In genomic region chr17:40295471-40296457, GRCh38 we compare ENCODE assay signal across 24 cellular contexts. TPM values are rescaled to one million over a fixed set of nuclear protein-coding genes. Genes with fewer than 3 reads are reported as not detected.
DNase-seq lines count a peak whose midpoint lies in the region; ATAC-seq and TF ChIP-seq lines count a peak whose summit lies in the region.
"Had no signal": no experiment of that assay in that cellular context is flagged by ENCODE, and none has a peak within 500 bp of the region (broad histone marks: within the 10 kb centered on the region; RNA-seq: fewer than 3 reads in every experiment).

No MANE protein-coding gene starts in this region.

- H3K36me3 Mint-ChIP-seq in activated T-cell treated with anti-CD3 and anti-CD28 coated beads, Interleukin-2, amount 50 U/mL, for 72 hours (ENCODE audit: insufficient read depth in 2 of 2) = peaks cover 21 to 65% of the 10 kb centered on the region in 2 donors
- H3K36me3 Mint-ChIP-seq in endodermal cell (ENCODE audit: low read depth) = peaks cover 67% of the 10 kb centered on the region
- H3K36me3 Mint-ChIP-seq: naive thymus-derived CD8-positive, alpha-beta T cell had no signal

- ATAC-seq in activated T-cell treated with anti-CD3 and anti-CD28 coated beads, Interleukin-2, amount 50 U/mL, for 72 hours (replicated peaks in 1 of 2) = peak; percentile 83 to 86
- peak; percentile 87 for ATAC-seq in stimulated activated naive CD8-positive, alpha-beta T cell treated with anti-CD3 and anti-CD28 coated beads, Interleukin-15, Interleukin-2, amounts not matched to agents 100 U/mL and 50 U/mL, for 24 hours
- ATAC-seq in HG02870 (IDR thresholded peaks at IDR 0.05; ENCODE audit: unreplicated experiment) = no peak
- ATAC-seq: naive thymus-derived CD8-positive, alpha-beta T cell; T-cell had no signal

- no peak overlapping the region for H3K4me3 ChIP-seq in endodermal cell (ENCODE audit: low read length)
- H3K4me3 ChIP-seq: stomach, uterus had no signal

- H3K9me3 Mint-ChIP-seq in activated T-cell treated with anti-CD3 and anti-CD28 coated beads, Interleukin-2, amount 50 U/mL, for 72 hours = no peaks in the 10 kb centered on the region
- H3K9me3 Mint-ChIP-seq in endodermal cell = no peaks in the 10 kb centered on the region
- H3K9me3 Mint-ChIP-seq: CD4-positive, alpha-beta T cell; naive thymus-derived CD8-positive, alpha-beta T cell; T-cell had no signal

- no peaks in the 10 kb centered on the region for H3K27me3 ChIP-seq in endodermal cell (ENCODE audit: control insufficient read depth, insufficient read depth, low read length, poor library complexity, severe bottlenecking)
- H3K27me3 ChIP-seq: stomach, uterus had no signal

- no peak overlapping the region for H3K27ac ChIP-seq in endodermal cell (ENCODE audit: low read depth, low read length)
- H3K27ac ChIP-seq: stomach, uterus, WERI-Rb-1 had no signal

- no peaks in the 10 kb centered on the region for H3K4me1 ChIP-seq in endodermal cell (ENCODE audit: control insufficient read depth, insufficient read depth, low read length)
- H3K4me1 ChIP-seq: stomach, uterus had no signal

- no peak overlapping the region for H3K9ac ChIP-seq in endodermal cell (ENCODE audit: extremely low read depth, low read length, poor library complexity, severe bottlenecking)

- peak overlapping the region; percentile 47 to 59 for H3K4me3 Mint-ChIP-seq in activated T-cell treated with anti-CD3 and anti-CD28 coated beads, Interleukin-2, amount 50 U/mL, for 72 hours
- peak overlapping the region; percentile 21 for H3K4me3 Mint-ChIP-seq in endodermal cell
- H3K4me3 Mint-ChIP-seq: activated naive CD8-positive, alpha-beta T cell; CD4-positive, alpha-beta T cell; naive thymus-derived CD8-positive, alpha-beta T cell; T-cell had no signal

- DNase-seq in activated T-cell treated with anti-CD3 and anti-CD28 coated beads, Interleukin-2, amount 50 U/mL, for 72 hours = no peak
- no peak for DNase-seq in activated T-cell treated with anti-CD3 and anti-CD28 coated beads for 4 hours
- DNase-seq in NCI-H146 (lab: John Stamatoyannopoulos, UW) = peak; percentile 78
- peak; percentile 84 for DNase-seq in endodermal cell
- no peak for DNase-seq in stimulated activated naive CD8-positive, alpha-beta T cell treated with anti-CD3 and anti-CD28 coated beads, Interleukin-15, Interleukin-2, amounts not matched to agents 100 U/mL and 50 U/mL, for 24 hours
- DNase-seq in DMS79 treated with DMSO at 0.1 percent for 48 hours (lab: John Stamatoyannopoulos, UW) = no peak
- DNase-seq in NCI-H2196 treated with DMSO at 0.1 percent for 48 hours (lab: John Stamatoyannopoulos, UW; ENCODE audit: unreplicated experiment) = no peak
- DNase-seq: CD4-positive, alpha-beta T cell; DMS53; effector CD4-positive, alpha-beta T cell; GOT3; head of caudate nucleus; islet precursor cell; Karpas-422; mammary epithelial cell; naive thymus-derived CD8-positive, alpha-beta T cell; NCI-H1105 treated with DMSO at 0.1 percent for 48 hours; NCI-H345; stomach; T-cell; uterus; WERI-Rb-1 had no signal

- H3K9me3 ChIP-seq in endodermal cell (ENCODE audit: control insufficient read depth, low read length) = no peaks in the 10 kb centered on the region
- H3K9me3 ChIP-seq: stomach, uterus had no signal

- H3K36me3 ChIP-seq in endodermal cell (ENCODE audit: control insufficient read depth, insufficient read depth, low read length) = peaks cover 90% of the 10 kb centered on the region
- H3K36me3 ChIP-seq: stomach, uterus had no signal

- peaks cover 26% of the 10 kb centered on the region for H3K4me1 Mint-ChIP-seq in activated T-cell treated with anti-CD3 and anti-CD28 coated beads, Interleukin-2, amount 50 U/mL, for 72 hours (ENCODE audit: low read depth)
- H3K4me1 Mint-ChIP-seq in endodermal cell = peaks cover 17% of the 10 kb centered on the region
- H3K4me1 Mint-ChIP-seq: naive thymus-derived CD8-positive, alpha-beta T cell; T-cell had no signal

- TF ChIP-seq CTCF in endodermal cell (conservative IDR thresholded peaks at IDR 0.05) = no peak

- peak overlapping the region; percentile 9 for H3K27ac Mint-ChIP-seq in activated T-cell treated with anti-CD3 and anti-CD28 coated beads, Interleukin-2, amount 50 U/mL, for 72 hours
- peak overlapping the region; percentile 63 for H3K27ac Mint-ChIP-seq in endodermal cell
- H3K27ac Mint-ChIP-seq: activated naive CD8-positive, alpha-beta T cell; CD4-positive, alpha-beta T cell; naive thymus-derived CD8-positive, alpha-beta T cell; T-cell had no signal

- 61 to 79% methylated on average over 2 to 5 of the region's 5 CpGs for WGBS in endodermal cell (ENCODE audit: insufficient coverage in 1 of 2, insufficient read length in 1 of 2), 2 experiments

- H3K27me3 Mint-ChIP-seq in activated T-cell treated with anti-CD3 and anti-CD28 coated beads, Interleukin-2, amount 50 U/mL, for 72 hours (ENCODE audit: low read depth) = no peaks in the 10 kb centered on the region
- no peaks in the 10 kb centered on the region for H3K27me3 Mint-ChIP-seq in endodermal cell (ENCODE audit: insufficient read depth)
- H3K27me3 Mint-ChIP-seq: activated naive CD8-positive, alpha-beta T cell; CD4-positive, alpha-beta T cell; naive thymus-derived CD8-positive, alpha-beta T cell; T-cell had no signal

RNA-seq across cellular contexts. Expression of gene CDC6, which starts 8.1 kb away (rescaled TPM):
- total RNA-seq in activated T-cell treated with anti-CD3 and anti-CD28 coated beads, Interleukin-2, amount 50 U/mL, for 72 hours = 10 to 100 TPM; 86.2 to 92.6 TPM
- total RNA-seq in endodermal cell = 10 to 100 TPM; 88.4 to 95.4 TPM
- 37.8 TPM for polyA plus RNA-seq in endodermal cell (2013, experiment 1 of 2)
- polyA plus RNA-seq in endodermal cell (2013, experiment 2 of 2) = 33.8 TPM

RNA-seq across cellular contexts. Expression of gene RARA, which starts 13.2 kb away (rescaled TPM):
- total RNA-seq in activated T-cell treated with anti-CD3 and anti-CD28 coated beads, Interleukin-2, amount 50 U/mL, for 72 hours = 10 to 100 TPM; 33.4 to 45.2 TPM
- total RNA-seq in endodermal cell = 10 to 100 TPM; 22.7 to 27.6 TPM
- 51.2 TPM for polyA plus RNA-seq in endodermal cell (2013, experiment 1 of 2)
- polyA plus RNA-seq in endodermal cell (2013, experiment 2 of 2) = 49.4 TPM

Comparison
In these comparisons a context has a peak if more than half of its experiments do, and no peak if none do; other contexts are left out.
1. DNase-seq: peak in NCI-H146 (single experiment) and endodermal cell (single experiment); none in activated T-cell treated with anti-CD3 and anti-CD28 coated beads, Interleukin-2, amount 50 U/mL, for 72 hours (0 of 2), activated T-cell treated with anti-CD3 and anti-CD28 coated beads for 4 hours (single experiment), stimulated activated naive CD8-positive, alpha-beta T cell treated with anti-CD3 and anti-CD28 coated beads, Interleukin-15, Interleukin-2, amounts not matched to agents 100 U/mL and 50 U/mL, for 24 hours (single experiment), DMS79 treated with DMSO at 0.1 percent for 48 hours (single experiment) and NCI-H2196 treated with DMSO at 0.1 percent for 48 hours (single experiment).